ENCODE assay signal across 8 cellular contexts in the genomic region with DNA sequence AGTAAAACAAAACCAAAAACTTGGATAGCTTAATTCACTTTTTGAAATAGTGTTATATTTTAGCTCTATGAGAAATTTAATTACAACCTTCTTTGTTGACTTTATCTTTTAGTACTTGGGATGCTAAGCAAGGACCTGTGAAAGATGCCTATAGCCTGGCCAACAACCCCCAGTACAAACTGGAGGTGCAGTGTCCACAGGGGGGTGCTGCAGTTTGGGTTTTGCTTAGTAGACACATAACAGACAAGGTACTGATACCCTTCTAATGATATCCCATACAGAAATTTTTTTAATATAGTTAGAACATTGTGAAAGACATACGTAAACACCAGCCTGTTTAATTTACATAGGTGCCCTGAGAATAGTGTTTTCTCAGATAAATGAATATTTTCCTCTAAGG. TPM values are rescaled to one million over a fixed set of nuclear protein-coding genes. Genes with fewer than 3 reads are reported as not detected.
DNase-seq lines count a peak whose midpoint lies in the region; ATAC-seq and TF ChIP-seq lines count a peak whose summit lies in the region.

No MANE protein-coding gene starts in this region.

- H3K9me3 Mint-ChIP-seq in chondrocyte (ENCODE audit: low read depth) = no peaks in the 10 kb centered on the region

- H2BK5ac ChIP-seq in trophoblast cell (ENCODE audit: low read depth, low read length, poor library complexity) = no peak overlapping the region

- no peak overlapping the region for H3K4me2 ChIP-seq in trophoblast cell (ENCODE audit: low read length)

- no peak overlapping the region for H3K27ac Mint-ChIP-seq in chondrocyte (ENCODE audit: unreplicated experiment)

- H3K14ac ChIP-seq in trophoblast cell (ENCODE audit: low read length) = no peak overlapping the region

- H4K91ac ChIP-seq in trophoblast cell (ENCODE audit: low read depth, low read length) = no peak overlapping the region

- peaks cover 64% of the 10 kb centered on the region for H3K36me3 ChIP-seq in cardiac muscle cell
- peaks cover 93% of the 10 kb centered on the region for H3K36me3 ChIP-seq in right atrium auricular region
- peaks cover 7 to 8% of the 10 kb centered on the region in 2 experiments for H3K36me3 ChIP-seq in trophoblast cell (ENCODE audit: control insufficient read depth in 1 of 2, insufficient read depth in 2 of 2, low read length in 2 of 2)
- peaks cover 20% of the 10 kb centered on the region for H3K36me3 ChIP-seq in MG63

- H3K18ac ChIP-seq in trophoblast cell (ENCODE audit: low read length) = no peak overlapping the region

- peak; percentile 33 for TF ChIP-seq CTCF in cardiac muscle cell (IDR thresholded peaks at IDR 0.05; ENCODE audit: low read depth, low read length)
- peak in 1 of 2 donors; percentile 43 for TF ChIP-seq CTCF in right atrium auricular region (IDR thresholded peaks at IDR 0.05)
- peak; percentile 45 for TF ChIP-seq CTCF in chondrocyte (IDR thresholded peaks at IDR 0.05)

- H3K9me3 ChIP-seq in cardiac muscle cell (ENCODE audit: low read depth) = no peaks in the 10 kb centered on the region
- no peaks in the 10 kb centered on the region for H3K9me3 ChIP-seq in right atrium auricular region
- no peaks in the 10 kb centered on the region for H3K9me3 ChIP-seq in trophoblast cell (ENCODE audit: insufficient read depth, low read depth, low read length)
- H3K9me3 ChIP-seq in MG63 = no peaks in the 10 kb centered on the region

- H3K4me1 Mint-ChIP-seq in chondrocyte (ENCODE audit: low read depth) = no peaks in the 10 kb centered on the region

- peak; percentile 51; the same call in 2 of the 3 replicates for ATAC-seq in SK-N-SH treated with all-trans-retinoic acid at 6 μM for 48 hours

- no peak overlapping the region for H2BK120ac ChIP-seq in trophoblast cell (ENCODE audit: insufficient read depth, low read length, poor library complexity)

- WGBS in trophoblast cell (ENCODE audit: extremely low coverage, insufficient coverage, insufficient read length) = no CpG with 5 or more reads among the region's 1 CpG

- DNase-seq in cardiac muscle cell (ENCODE audit: low read depth in 1 of 2, low spot score in 1 of 2) = peak; percentile 20 to 23
- no peak for DNase-seq in right atrium auricular region (ENCODE audit: low spot score)
- no peak for DNase-seq in chondrocyte (ENCODE audit: low spot score)
- peak; percentile 10 to 31 for DNase-seq in trophoblast cell
- DNase-seq in NCI-H187 (lab: John Stamatoyannopoulos, UW) = no peak
- DNase-seq in MG63 = no peak
- no peak for DNase-seq in NCI-H510A treated with DMSO at 0.1 percent for 48 hours (lab: John Stamatoyannopoulos, UW)

- H3K79me2 ChIP-seq in trophoblast cell (ENCODE audit: control insufficient read depth, insufficient read depth, low read length, poor library complexity) = no peaks in the 10 kb centered on the region

- H3K79me1 ChIP-seq in trophoblast cell (ENCODE audit: low read length) = no peaks in the 10 kb centered on the region

- H2BK12ac ChIP-seq in trophoblast cell (ENCODE audit: low read length) = no peak overlapping the region

- H3K4me3 ChIP-seq in cardiac muscle cell = no peak overlapping the region
- no peak overlapping the region for H3K4me3 ChIP-seq in right atrium auricular region
- no peak overlapping the region for H3K4me3 ChIP-seq in trophoblast cell (ENCODE audit: low read depth, low read length)
- no peak overlapping the region for H3K4me3 ChIP-seq in MG63

- no peaks in the 10 kb centered on the region for H3K27me3 Mint-ChIP-seq in chondrocyte (ENCODE audit: low read depth)

- no peak overlapping the region for H4K8ac ChIP-seq in trophoblast cell (ENCODE audit: low read depth, low read length)

- no peak overlapping the region for H2AFZ ChIP-seq in trophoblast cell (ENCODE audit: insufficient read depth, low read length, poor library complexity)

- peaks cover 32% of the 10 kb centered on the region for H3K36me3 Mint-ChIP-seq in chondrocyte (ENCODE audit: low read depth)

- H3K27me3 ChIP-seq in cardiac muscle cell = no peaks in the 10 kb centered on the region
- no peaks in the 10 kb centered on the region for H3K27me3 ChIP-seq in right atrium auricular region
- no peaks in the 10 kb centered on the region for H3K27me3 ChIP-seq in trophoblast cell (ENCODE audit: insufficient read depth, low read length)
- H3K27me3 ChIP-seq in MG63 = no peaks in the 10 kb centered on the region

- no peak overlapping the region for H3K9ac ChIP-seq in trophoblast cell (ENCODE audit: low read length)

- no peak overlapping the region for H4K12ac ChIP-seq in trophoblast cell (ENCODE audit: low read depth, low read length)

- H2AK5ac ChIP-seq in trophoblast cell (ENCODE audit: low read length) = no peak overlapping the region

- H3K4ac ChIP-seq in trophoblast cell (ENCODE audit: low read depth, low read length) = no peak overlapping the region

- H3K27ac ChIP-seq in cardiac muscle cell (no peak overlapping the region), right atrium auricular region (no peak overlapping the region), trophoblast cell (ENCODE audit: low read depth, low read length) (no peak overlapping the region)

- no peak overlapping the region for H3K4me3 Mint-ChIP-seq in chondrocyte (ENCODE audit: unreplicated experiment)

- no peaks in the 10 kb centered on the region for H3K4me1 ChIP-seq in cardiac muscle cell (ENCODE audit: low read depth)
- no peaks in the 10 kb centered on the region for H3K4me1 ChIP-seq in right atrium auricular region
- H3K4me1 ChIP-seq in trophoblast cell (ENCODE audit: control insufficient read depth in 1 of 2, insufficient read depth in 2 of 2, low read length in 2 of 2) = no peaks in the 10 kb centered on the region

- no peak overlapping the region for H3K23ac ChIP-seq in trophoblast cell (ENCODE audit: low read length)

TF ChIP-seq in SK-N-SH treated with all-trans-retinoic acid at 6 μM for 48 hours, 23 proteins besides CTCF, POLR2A, EP300 and RAD21:
- TF ChIP-seq ESRRG (CRISPR knock-in tag; IDR thresholded peaks at IDR 0.05) (no peak), ZFP3 (CRISPR knock-in tag; IDR thresholded peaks at IDR 0.05) (no peak)

RNA-seq across cellular contexts. Expression of a gene that starts 35.3 kb away (rescaled TPM):
- total RNA-seq in cardiac muscle cell = 21.2 and 33.1 TPM in 2 replicates
- polyA plus RNA-seq in cardiac muscle cell = 26.7 and 37.4 TPM in 2 replicates
- 10 to 100 TPM; 21.2 to 21.3 TPM for total RNA-seq in right atrium auricular region
- total RNA-seq in chondrocyte = 38.3 to 56.0 TPM (median 47.2 TPM) in 3 replicates
- polyA plus RNA-seq in trophoblast cell (2013) = 12.7 and 14.3 TPM in 2 replicates
- 9.6 and 11.2 TPM in 2 replicates for total RNA-seq in MG63 (2014; rRNA removed; shearing (Covaris generic); ENCODE audit: low replicate concordance)

Comparison
In these comparisons a context has a peak if more than half of its experiments do, and no peak if none do; other contexts are left out.
1. DNase-seq: peak in cardiac muscle cell (2 of 2) and trophoblast cell (2 of 2); none in right atrium auricular region (single experiment), chondrocyte (single experiment), NCI-H187 (0 of 2), MG63 (single experiment) and NCI-H510A treated with DMSO at 0.1 percent for 48 hours (single experiment).